In genomic region chr5:71586941-71587708, GRCh38 we compare ENCODE assay signal across 8 cellular contexts. TPM values are rescaled to one million over a fixed set of nuclear protein-coding genes. Genes with fewer than 3 reads are reported as not detected.
A peak's percentile ranks its signal among the peaks of the same experiment; 100 is the strongest.
DNase-seq lines count a peak whose midpoint lies in the region; ATAC-seq and TF ChIP-seq lines count a peak whose summit lies in the region.

MCCC2 (plus strand) TSS chr5:71587340; CDS start chr5:71587426, 86 bp downstream.

- in situ Hi-C loops in Panc1 (cut with HindIII; ENCODE audit: low pct_unique_long_range_greater_than_20kb, low sequenced_read_pairs), result no loop called here

- H3K4me1 ChIP-seq in Panc1 (ENCODE audit: control insufficient read depth, insufficient read depth, low read length) (peaks cover 12% of the 10 kb centered on the region; the same call in 1 of the 2 replicates), muscle layer of colon (ENCODE audit: insufficient read depth, low read length) (peaks cover 12% of the 10 kb centered on the region)

- no peaks in the 10 kb centered on the region for H3K9me3 ChIP-seq in Panc1 (ENCODE audit: control insufficient read depth, insufficient read depth, low read depth, low read length)
- no peaks in the 10 kb centered on the region for H3K9me3 ChIP-seq in muscle layer of colon (ENCODE audit: low read length)

- peak within 1 kb of the TSS; percentile 38 for H3K9ac ChIP-seq in muscle layer of colon (ENCODE audit: low read length)

- H3K27me3 ChIP-seq in Panc1 (ENCODE audit: control insufficient read depth, insufficient read depth, low read length), result no peaks in the 10 kb centered on the region
- no peaks in the 10 kb centered on the region for H3K27me3 ChIP-seq in muscle layer of colon (ENCODE audit: control insufficient read depth in 1 of 2, insufficient read depth in 2 of 2, low read length in 2 of 2)

- DNase-seq in DMS79 (lab: John Stamatoyannopoulos, UW) (peak; percentile 74), KG1 (lab: John Stamatoyannopoulos, UW) (peak; percentile 87), Panc1 (ENCODE audit: low read depth, low spot score) (peak; percentile 71)
- DNase-seq in activated T-cell treated with anti-CD3 and anti-CD28 coated beads, Interleukin-2, amount 50 U/mL, for 48 hours, result peak; percentile 98 to 99
- DNase-seq in stimulated activated CD8-positive, alpha-beta memory T cell treated with anti-CD3 and anti-CD28 coated beads, Interleukin-7, amount 100 ng/mL, for 1 hour (ENCODE audit: low read depth in 2 of 2), result peak; percentile 86 to 93

- H3K4me3 ChIP-seq in Panc1 (ENCODE audit: low read depth in 2 of 2, low read length in 2 of 2), result peak within 1 kb of the TSS; percentile 71 to 79
- peak within 1 kb of the TSS; percentile 79 to 89 for H3K4me3 ChIP-seq in muscle layer of colon (ENCODE audit: low read depth in 1 of 2, low read length in 2 of 2)

- H3K27ac ChIP-seq in Panc1 (ENCODE audit: low read length) (peak within 1 kb of the TSS; percentile 90), muscle layer of colon (ENCODE audit: low read depth, low read length) (peak within 1 kb of the TSS; percentile 48)

- intact Hi-C loops in Panc1 (cut with micrococcal nuclease; ENCODE audit: unreplicated experiment), result no loop called here

- no TSS peak for BruUV-seq in Panc1 (replicated peaks; lab: Mats Ljungman, UMichigan)

- ATAC-seq in GM21737 (IDR thresholded peaks at IDR 0.05; ENCODE audit: unreplicated experiment) (peak; percentile 98), Panc1 (peak; percentile 99), esophagus mucosa (peak; percentile 100)

- POLR2A ChIA-PET in Panc1 (lab: Charles Lee), result interaction anchor here (0.5 to 0.6 kb wide), 3 partner anchors 8 to 91 kb away, joined by 5 to 14 read pairs (median 8); no protein-coding TSS in a partner anchor

- H3K36me3 ChIP-seq in Panc1 (ENCODE audit: control insufficient read depth, insufficient read depth, low read length), result no peaks in the 10 kb centered on the region
- H3K36me3 ChIP-seq in muscle layer of colon (ENCODE audit: insufficient read depth, low read length), result no peaks in the 10 kb centered on the region

- CTCF ChIA-PET in Panc1 (lab: Charles Lee), result interaction anchor here (1.0 kb wide), 1 partner anchor 14 kb away, joined by 5 read pairs; no protein-coding TSS in a partner anchor

- no peak for TF ChIP-seq CTCF in Panc1 (IDR thresholded peaks at IDR 0.05)

RNA-seq across cellular contexts. Expression of gene MCCC2, which starts in this region (rescaled TPM):
- total RNA-seq in Panc1 (2021; ENCODE audit: unreplicated experiment) (74.1 TPM), esophagus mucosa (34.1 TPM)
- polyA plus RNA-seq in Panc1 (2012; ENCODE audit: insufficient read length), result 35.9 TPM

Comparison
In these comparisons a context has a peak if more than half of its experiments do, and no peak if none do; other contexts are left out.
1. Peak in every context shown above with its lines: DNase-seq, ATAC-seq, H3K4me3 ChIP-seq and H3K27ac ChIP-seq.